In the genomic region with DNA sequence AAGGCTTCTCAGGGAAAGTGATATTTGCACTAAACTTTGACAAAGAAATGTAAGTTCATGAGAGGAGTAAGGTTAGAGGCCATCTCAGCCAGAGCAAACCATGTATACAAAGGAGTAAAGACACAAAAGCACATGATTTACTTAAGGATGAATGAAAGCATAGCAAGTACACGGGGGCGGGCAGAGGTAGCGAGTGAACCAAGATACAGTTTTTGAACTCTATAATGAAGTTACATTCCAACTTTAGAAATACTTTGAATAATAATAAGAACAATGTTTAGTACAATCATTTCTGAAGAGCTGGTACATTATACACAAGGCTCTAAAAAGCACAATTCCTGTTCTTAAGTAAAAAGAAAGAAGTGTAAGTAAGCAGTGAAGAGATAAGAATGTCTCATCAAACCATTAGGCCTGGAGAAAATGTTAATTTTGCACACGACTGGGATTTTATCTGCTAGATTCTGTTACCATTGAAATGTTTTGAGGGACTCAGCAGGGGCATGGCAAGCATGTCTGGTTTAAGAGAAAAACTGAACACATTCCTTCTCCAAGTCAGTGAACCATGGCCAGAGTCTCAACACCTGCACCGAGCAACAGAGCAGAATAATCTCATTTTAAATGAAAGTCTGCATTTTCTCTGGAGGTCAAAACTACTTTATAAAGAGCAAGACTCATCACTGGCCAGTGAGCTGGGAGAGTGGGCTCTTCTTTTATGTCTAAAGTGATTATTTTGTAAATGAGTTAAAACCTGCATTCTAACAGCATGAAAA, we compare ENCODE assay signal across 29 cellular contexts.
"Had no signal": no experiment of that assay in that cellular context is flagged by ENCODE, and none has a peak within 500 bp of the region (broad histone marks: within the 10 kb centered on the region; RNA-seq: fewer than 3 reads in every experiment).

No MANE protein-coding gene starts in this region.

- H3K36me3 ChIP-seq: cardiac muscle cell, stomach, thyroid gland, upper lobe of left lung, vagina had no signal

- H3K4me1 Mint-ChIP-seq: mesothelial cell of epicardium; naive B cell; stimulated activated effector memory CD8-positive, alpha-beta T cell treated with anti-CD3 and anti-CD28 coated beads, Interleukin-12 subunit alpha, Interleukin-12 subunit beta, amount 100 ng/mL, for 72 hours had no signal

- H3K4me3 ChIP-seq: body of pancreas, cardiac muscle cell, coronary artery, skin epidermis, stomach, thyroid gland, upper lobe of left lung, vagina had no signal

- H3K4me1 ChIP-seq: body of pancreas, stomach, upper lobe of left lung, vagina had no signal

- H3K36me3 Mint-ChIP-seq: activated naive CD4-positive, alpha-beta T cell treated with anti-CD3 and anti-CD28 coated beads, Interleukin-2, amount 50 U/mL, for 72 hours; mesothelial cell of epicardium; naive B cell; stimulated activated effector memory CD8-positive, alpha-beta T cell treated with anti-CD3 and anti-CD28 coated beads, Interleukin-12 subunit alpha, Interleukin-12 subunit beta, amount 100 ng/mL, for 72 hours had no signal

- DNase-seq: activated CD4-positive, alpha-beta T cell treated with anti-CD3 and anti-CD28 coated beads for 4 hours; activated CD4-positive, alpha-beta T cell treated with anti-CD3 and anti-CD28 coated beads, Interleukin-2, amount 50 U/mL, for 4 hours; activated CD4-positive, CD25-positive, alpha-beta regulatory T cell; activated naive CD4-positive, alpha-beta T cell; activated T-cell treated with anti-CD3 and anti-CD28 coated beads for 4 hours; activated T-cell treated with anti-CD3 and anti-CD28 coated beads, Interleukin-2, amount 50 U/mL, for 72 hours; anterior cingulate cortex; body of pancreas; cerebellar nuclear complex; effector memory CD8-positive, alpha-beta T cell; foreskin fibroblast; head of caudate nucleus; naive B cell; stimulated activated CD4-positive, alpha-beta T cell treated with anti-CD3 and anti-CD28 coated beads, Interleukin-4, amount 100 ng/mL, for 24 hours; stomach; T-helper 1 cell; thyroid gland; upper lobe of left lung had no signal

- H3K4me3 Mint-ChIP-seq: activated T-cell treated with anti-CD3 and anti-CD28 coated beads, Interleukin-2, amount 50 U/mL, for 72 hours; effector memory CD8-positive, alpha-beta T cell; mesothelial cell of epicardium; naive B cell; stimulated activated effector memory CD8-positive, alpha-beta T cell treated with anti-CD3 and anti-CD28 coated beads, Interleukin-12 subunit alpha, Interleukin-12 subunit beta, amount 100 ng/mL, for 72 hours; T-helper 2 cell treated with Interferon-gamma antibody and Interleukin-4, amounts not matched to agents 5 μg/mL and 100 μg/mL, for 36 hours had no signal

- H3K27me3 ChIP-seq: body of pancreas, cardiac muscle cell, stomach, thyroid gland, upper lobe of left lung, vagina had no signal

- ATAC-seq: activated naive CD4-positive, alpha-beta T cell treated with anti-CD3 and anti-CD28 coated beads, Interleukin-2, amount 50 U/mL, for 72 hours; activated T-cell treated with anti-CD3 and anti-CD28 coated beads, Interleukin-2, amount 50 U/mL, for 72 hours; body of pancreas; effector memory CD8-positive, alpha-beta T cell; esophagus mucosa; sciatic nerve; stimulated activated effector memory CD8-positive, alpha-beta T cell treated with anti-CD3 and anti-CD28 coated beads, Interleukin-12 subunit alpha, Interleukin-12 subunit beta, amount 100 ng/mL, for 72 hours had no signal

- H3K9me3 ChIP-seq: body of pancreas, stomach, thyroid gland, upper lobe of left lung, vagina had no signal

- H3K27ac ChIP-seq: body of pancreas, cardiac muscle cell, coronary artery, skin epidermis, stomach, thyroid gland, upper lobe of left lung, vagina had no signal

- H3K9me3 Mint-ChIP-seq: activated naive CD4-positive, alpha-beta T cell treated with anti-CD3 and anti-CD28 coated beads, Interleukin-2, amount 50 U/mL, for 72 hours; effector memory CD8-positive, alpha-beta T cell; mesothelial cell of epicardium; naive B cell; stimulated activated effector memory CD8-positive, alpha-beta T cell treated with anti-CD3 and anti-CD28 coated beads, Interleukin-12 subunit alpha, Interleukin-12 subunit beta, amount 100 ng/mL, for 72 hours; T-helper 2 cell treated with Interferon-gamma antibody and Interleukin-4, amounts not matched to agents 5 μg/mL and 100 μg/mL, for 36 hours had no signal

- H3K27me3 Mint-ChIP-seq: progenitor cell of endocrine pancreas had no signal

- H3K27ac Mint-ChIP-seq: activated naive CD4-positive, alpha-beta T cell treated with anti-CD3 and anti-CD28 coated beads, Interleukin-2, amount 50 U/mL, for 72 hours; activated T-cell treated with anti-CD3 and anti-CD28 coated beads, Interleukin-2, amount 50 U/mL, for 72 hours; effector memory CD8-positive, alpha-beta T cell; mesothelial cell of epicardium; progenitor cell of endocrine pancreas; stimulated activated effector memory CD8-positive, alpha-beta T cell treated with anti-CD3 and anti-CD28 coated beads, Interleukin-12 subunit alpha, Interleukin-12 subunit beta, amount 100 ng/mL, for 72 hours; T-helper 2 cell treated with Interferon-gamma antibody and Interleukin-4, amounts not matched to agents 5 μg/mL and 100 μg/mL, for 36 hours had no signal
